Comparison of ENCODE assay signal across 23 cellular contexts in the genomic region with DNA sequence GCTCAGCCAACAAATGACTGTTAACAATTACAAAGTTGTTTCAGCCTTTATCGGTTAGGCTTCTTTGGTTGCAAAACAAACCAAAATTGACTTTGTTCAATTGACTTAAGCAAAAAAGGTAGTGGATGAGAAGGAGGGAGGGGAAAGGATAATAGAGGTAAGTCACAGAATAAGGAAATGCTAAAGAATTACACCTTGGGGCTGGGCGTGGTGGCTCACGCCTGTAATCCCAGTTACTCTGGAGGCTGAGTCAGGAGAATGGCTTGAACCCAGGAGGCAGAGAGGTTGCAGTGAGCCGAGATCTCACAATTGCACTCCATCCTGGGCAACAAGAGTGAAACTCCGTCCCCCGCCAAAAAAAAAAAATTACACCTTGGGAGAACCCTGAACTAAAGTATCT.
"Had no signal": no experiment of that assay in that cellular context is flagged by ENCODE, and none has a peak within 500 bp of the region (broad histone marks: within the 10 kb centered on the region; RNA-seq: fewer than 3 reads in every experiment).

No MANE protein-coding gene starts in this region.

- H3K27me3 ChIP-seq: brain microvascular endothelial cell, right atrium auricular region, testis, uterus had no signal

- H3K4me1 ChIP-seq: right atrium auricular region, testis, uterus had no signal

- H3K27ac ChIP-seq: brain microvascular endothelial cell, right atrium auricular region, testis, uterus had no signal

- H3K9me3 ChIP-seq: right atrium auricular region, testis, uterus had no signal

- H3K36me3 ChIP-seq: brain microvascular endothelial cell, right atrium auricular region, uterus had no signal

- ATAC-seq: activated CD4-positive, alpha-beta T cell treated with anti-CD3 and anti-CD28 coated beads for 36 hours; activated T-cell treated with anti-CD3 and anti-CD28 coated beads, Interleukin-2, amount 50 U/mL, for 4 hours; activated T-helper 17 cell treated with anti-CD3 and anti-CD28 coated beads, Interleukin-2, amount 50 U/mL, for 72 hours; natural killer cell treated with Interleukin-12 subunit alpha and Interleukin-12 subunit beta and Interleukin-15 and Interleukin-18, amount 100 ng/mL, for 72 hours had no signal

- DNase-seq: activated CD4-positive, alpha-beta T cell treated with anti-CD3 and anti-CD28 coated beads for 36 hours; activated CD4-positive, alpha-beta T cell treated with anti-CD3 and anti-CD28 coated beads, Interleukin-2, amount 50 U/mL, for 48 hours; activated CD4-positive, CD25-positive, alpha-beta regulatory T cell; activated CD8-positive, alpha-beta memory T cell treated with anti-CD3 and anti-CD28 coated beads, Interleukin-2, amount 50 U/mL, for 4 hours; activated gamma-delta T cell treated with Interleukin-2 at 50 U/mL for 16 hours; activated naive CD4-positive, alpha-beta T cell treated with anti-CD3 and anti-CD28 coated beads, Interleukin-2, amount 50 U/mL, for 16 hours; activated T-cell treated with anti-CD3 and anti-CD28 coated beads, Interleukin-2, amount 50 U/mL, for 4 hours; amniotic stem cell; brain microvascular endothelial cell; central memory CD4-positive, alpha-beta T cell; effector memory CD4-positive, alpha-beta T cell; erythroblast; head of caudate nucleus; hippocampal formation; kidney; stimulated activated CD4-positive, alpha-beta T cell treated with anti-CD3 and anti-CD28 coated beads, Interleukin-15, amount 100 ng/mL, for 24 hours; stimulated activated CD4-positive, alpha-beta T cell treated with anti-CD3 and anti-CD28 coated beads, Interleukin-2, amount 100 ng/mL, for 24 hours; stimulated activated naive CD4-positive, alpha-beta T cell treated with Interleukin-2 at 50 U/mL for 16 hours; testis; uterus had no signal

- H3K4me3 ChIP-seq: right atrium auricular region, testis, uterus had no signal
